ENCODE assay signal across 8 cellular contexts in the genomic region with DNA sequence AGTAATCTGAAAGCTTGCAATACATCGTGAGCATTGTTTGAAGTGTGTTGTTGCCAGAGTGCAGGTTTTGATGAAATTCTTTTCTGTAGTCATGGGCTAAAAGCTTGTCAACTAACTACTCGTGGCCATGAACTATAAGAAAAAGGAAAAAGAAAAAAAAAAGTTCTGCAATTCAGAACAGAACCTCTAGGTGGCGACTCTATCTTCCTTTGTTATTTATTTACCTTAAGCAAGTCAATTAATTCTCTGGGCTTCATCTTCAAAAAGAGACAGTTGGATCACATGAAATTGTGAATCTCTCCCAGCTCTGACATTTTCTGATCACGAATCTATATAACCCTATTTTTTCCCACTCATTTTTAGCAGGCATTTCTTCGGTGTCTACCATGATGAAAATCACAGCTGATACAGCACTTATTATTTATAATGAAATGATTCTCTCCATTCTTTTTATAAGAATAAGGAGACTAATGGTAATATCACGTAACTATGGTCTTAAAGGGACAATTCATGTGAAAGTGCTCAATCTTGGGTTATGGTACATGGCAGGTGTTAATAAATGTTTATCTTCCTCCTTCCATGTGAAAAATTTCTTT. TPM values are rescaled to one million over a fixed set of nuclear protein-coding genes. Genes with fewer than 3 reads are reported as not detected.
DNase-seq lines count a peak whose midpoint lies in the region; ATAC-seq, FAIRE-seq and TF ChIP-seq lines count a peak whose summit lies in the region.

No MANE protein-coding gene starts in this region.

- H4K8ac ChIP-seq in mesendoderm (ENCODE audit: low read depth, low read length): no peak overlapping the region

- H3K9me3 Mint-ChIP-seq in CD14-positive monocyte: no peaks in the 10 kb centered on the region

- no peak overlapping the region for H3K27ac ChIP-seq in mesendoderm (ENCODE audit: low read depth, low read length)

- no peak overlapping the region for H2AK5ac ChIP-seq in mesendoderm (ENCODE audit: low read length)

- H3K23ac ChIP-seq in mesendoderm (ENCODE audit: low read length): no peak overlapping the region

- H3K79me1 ChIP-seq in mesendoderm (ENCODE audit: low read length): no peaks in the 10 kb centered on the region

- TF ChIP-seq CTCF in CD14-positive monocyte (IDR thresholded peaks at IDR 0.05): peak; percentile 85

- no peak overlapping the region for H3K4me2 ChIP-seq in mesendoderm (ENCODE audit: low read length)

- no peak for DNase-seq in CD14-positive monocyte (ENCODE audit: low spot score)
- DNase-seq in H4 (ENCODE audit: low spot score): peak; percentile 46
- peak; percentile 47 for DNase-seq in NCI-H446 treated with DMSO at 0.1 percent for 48 hours (lab: John Stamatoyannopoulos, UW)
- peak; percentile 15 for DNase-seq in brain pericyte (ENCODE audit: low read depth, low spot score)
- peak; percentile 63 for DNase-seq in mesendoderm
- DNase-seq in GM12891 (ENCODE audit: insufficient read length, low spot score): no peak
- no peak for DNase-seq in stimulated activated CD4-positive, alpha-beta T cell treated with anti-CD3 and anti-CD28 coated beads, Interleukin-12 subunit alpha, Interleukin-12 subunit beta, amount 100 ng/mL, for 4 hours

- TF ChIP-seq POLR2A in GM12891 (IDR thresholded peaks at IDR 0.05; ENCODE audit: low read depth, low read length): no peak

- H2BK5ac ChIP-seq in mesendoderm (ENCODE audit: low read length): no peak overlapping the region

- no peak overlapping the region for H3K56ac ChIP-seq in mesendoderm (ENCODE audit: low read length)

- H2BK120ac ChIP-seq in mesendoderm (ENCODE audit: low read depth, low read length): no peak overlapping the region

- ATAC-seq in GM21390 (IDR thresholded peaks at IDR 0.05; ENCODE audit: unreplicated experiment): no peak

- no peak overlapping the region for H3K4me3 Mint-ChIP-seq in CD14-positive monocyte

- H3K9ac ChIP-seq in mesendoderm (ENCODE audit: low read length): no peak overlapping the region

- H2BK15ac ChIP-seq in mesendoderm (replicated peaks; ENCODE audit: low read depth): no peak overlapping the region

- no CpG with 5 or more reads among the region's 6 CpGs for WGBS in mesendoderm (ENCODE audit: extremely low coverage, insufficient coverage, low lambda C conversion rate)

- no peak overlapping the region for H3K27ac Mint-ChIP-seq in CD14-positive monocyte

- no peak overlapping the region for H3K4me3 ChIP-seq in mesendoderm (ENCODE audit: low read length)

- H3K36me3 Mint-ChIP-seq in CD14-positive monocyte: no peaks in the 10 kb centered on the region

- H3K4me1 ChIP-seq in mesendoderm (ENCODE audit: control insufficient read depth, low read depth, low read length): no peaks in the 10 kb centered on the region

- no peak overlapping the region for H4K5ac ChIP-seq in mesendoderm (ENCODE audit: low read length)

- H3K18ac ChIP-seq in mesendoderm (ENCODE audit: low read length): no peak overlapping the region

- H3K27me3 Mint-ChIP-seq in CD14-positive monocyte (ENCODE audit: low read depth in 3 of 3): no peaks in the 10 kb centered on the region

- H3K27me3 ChIP-seq in mesendoderm (ENCODE audit: insufficient read depth, low read length, poor library complexity): no peaks in the 10 kb centered on the region

- H3K79me2 ChIP-seq in mesendoderm (ENCODE audit: control insufficient read depth, insufficient read depth, low read length): no peaks in the 10 kb centered on the region

- H3K36me3 ChIP-seq in mesendoderm (ENCODE audit: control insufficient read depth, insufficient read depth, low read length): no peaks in the 10 kb centered on the region

- no peak overlapping the region for H3K4ac ChIP-seq in mesendoderm (ENCODE audit: low read depth, low read length)

- intact Hi-C loops in CD14-positive monocyte (cut with micrococcal nuclease): loop anchor here in 1 of 2 donors (10.0 kb wide), 1 partner anchor 840 kb away; no protein-coding TSS in a partner anchor

- no peaks in the 10 kb centered on the region for H3K4me1 Mint-ChIP-seq in CD14-positive monocyte

- FAIRE-seq in GM12891 (lab: Jason Lieb, UNC): no peak

TF ChIP-seq in GM12891, 5 proteins besides CTCF, POLR2A, EP300 and RAD21:
- TF ChIP-seq PAX5 (IDR thresholded peaks at IDR 0.05; ENCODE audit: insufficient read depth, low read length, severe bottlenecking): no peak
- TF ChIP-seq SPI1 (IDR thresholded peaks at IDR 0.05; ENCODE audit: low read depth, low read length): no peak
- no peak for TF ChIP-seq TAF1 (IDR thresholded peaks at IDR 0.05; ENCODE audit: low read depth, low read length)
- no peak for TF ChIP-seq POU2F2 (IDR thresholded peaks at IDR 0.05; ENCODE audit: low read depth, low read length)
- no peak for TF ChIP-seq POLR2AphosphoS5 (IDR thresholded peaks at IDR 0.05; ENCODE audit: low read depth, low read length)

RNA-seq across cellular contexts. Expression of a gene that starts 18.8 kb away (rescaled TPM):
- polyA plus RNA-seq in CD14-positive monocyte: not detected
- not detected in 2 replicates for total RNA-seq in H4 (2014; rRNA removed; shearing (Covaris generic))
- 0.03 TPM for polyA plus RNA-seq in mesendoderm (2013, experiment 1 of 2)
- polyA plus RNA-seq in mesendoderm (2013, experiment 2 of 2): 0.06 TPM
- polyA plus RNA-seq in GM12891 (2012; ENCODE audit: low read depth, missing spikeins): not detected

RNA-seq across cellular contexts. Expression of a gene that starts 45.8 kb away (rescaled TPM):
- polyA plus RNA-seq in CD14-positive monocyte: 10 to 100 TPM; 11.7 to 17.9 TPM
- total RNA-seq in H4 (2014; rRNA removed; shearing (Covaris generic)): 61.5 and 74.3 TPM in 2 replicates
- polyA plus RNA-seq in mesendoderm (2013, experiment 1 of 2): 37.7 TPM
- 40.0 TPM for polyA plus RNA-seq in mesendoderm (2013, experiment 2 of 2)
- 10.8 TPM for polyA plus RNA-seq in GM12891 (2012; ENCODE audit: low read depth, missing spikeins)

Comparison
In these comparisons a context has a peak if more than half of its experiments do, and no peak if none do; other contexts are left out.
1. DNase-seq: peak in H4 (single experiment), NCI-H446 treated with DMSO at 0.1 percent for 48 hours (single experiment), brain pericyte (single experiment) and mesendoderm (single experiment); none in CD14-positive monocyte (single experiment), GM12891 (single experiment) and stimulated activated CD4-positive, alpha-beta T cell treated with anti-CD3 and anti-CD28 coated beads, Interleukin-12 subunit alpha, Interleukin-12 subunit beta, amount 100 ng/mL, for 4 hours (single experiment).